ENCODE assay signal across 8 cellular contexts in genomic region chr11:112024778-112025678, GRCh38. TPM values are rescaled to one million over a fixed set of nuclear protein-coding genes. Genes with fewer than 3 reads are reported as not detected.
DNase-seq lines count a peak whose midpoint lies in the region; ATAC-seq, FAIRE-seq and TF ChIP-seq lines count a peak whose summit lies in the region.

Gene DLAT (plus strand): TSS chr11:112025408. CDS start chr11:112025473, 65 bp downstream.

- peaks cover 49% of the 10 kb centered on the region for H3K36me3 Mint-ChIP-seq in Caco-2 (ENCODE audit: insufficient read depth, unreplicated experiment)
- H3K36me3 Mint-ChIP-seq in activated CD8-positive, alpha-beta memory T cell treated with anti-CD3 and anti-CD28 coated beads, Interleukin-2, amount 10 ng/mL, durations not matched to agents 7 days and 5 days: peaks cover 27% of the 10 kb centered on the region
- H3K36me3 Mint-ChIP-seq in endothelial cell (ENCODE audit: low read depth, unreplicated experiment): peaks cover 15% of the 10 kb centered on the region
- H3K36me3 Mint-ChIP-seq in mesothelial cell of epicardium: peaks cover 22% of the 10 kb centered on the region

- H3K36me3 ChIP-seq in Caco-2 (ENCODE audit: control insufficient read depth, insufficient read depth, low read length) (peaks cover 9% of the 10 kb centered on the region; the same call in 1 of the 2 replicates), NT2/D1 (ENCODE audit: insufficient read depth, insufficient read length, low read length) (peaks cover 22% of the 10 kb centered on the region)

- H3K4me1 ChIP-seq in Caco-2 (no peaks in the 10 kb centered on the region; the same call in 1 of the 2 replicates), NT2/D1 (ENCODE audit: insufficient read depth, insufficient read length) (no peaks in the 10 kb centered on the region)

- H3K4me3 ChIP-seq in Caco-2 (ENCODE audit: low read depth, low read length): peak within 1 kb of the TSS; percentile 79
- peak within 1 kb of the TSS; percentile 94 for H3K4me3 ChIP-seq in NT2/D1 (ENCODE audit: insufficient read length, low read depth)

- H3K9me3 Mint-ChIP-seq in Caco-2 (ENCODE audit: unreplicated experiment) (no peaks in the 10 kb centered on the region), endothelial cell (ENCODE audit: unreplicated experiment) (no peaks in the 10 kb centered on the region), mesothelial cell of epicardium (no peaks in the 10 kb centered on the region)
- no peaks in the 10 kb centered on the region for H3K9me3 Mint-ChIP-seq in activated CD8-positive, alpha-beta memory T cell treated with anti-CD3 and anti-CD28 coated beads, Interleukin-2, amount 10 ng/mL, durations not matched to agents 7 days and 5 days (ENCODE audit: low read depth)

- H3K4me3 Mint-ChIP-seq in Caco-2 (ENCODE audit: unreplicated experiment) (peak within 1 kb of the TSS; percentile 94), endothelial cell (ENCODE audit: unreplicated experiment) (peak within 1 kb of the TSS; percentile 98), mesothelial cell of epicardium (peak within 1 kb of the TSS; percentile 99)
- H3K4me3 Mint-ChIP-seq in activated CD8-positive, alpha-beta memory T cell treated with anti-CD3 and anti-CD28 coated beads, Interleukin-2, amount 10 ng/mL, durations not matched to agents 7 days and 5 days: peak within 1 kb of the TSS; percentile 100

- intact Hi-C loops in Caco-2 (cut with micrococcal nuclease; ENCODE audit: unreplicated experiment): loop anchor here (1.0 to 2.0 kb wide), 6 partner anchors 21 to 146 kb away; partner anchors contain the start of genes CFAP68, DIXDC1, FDXACB1 and NKAPD1

- no TSS peak for BruUV-seq in Caco-2 (replicated peaks; lab: Mats Ljungman, UMichigan)

- H3K27ac Mint-ChIP-seq in Caco-2 (ENCODE audit: unreplicated experiment) (peak within 1 kb of the TSS; percentile 98), endothelial cell (ENCODE audit: unreplicated experiment) (peak within 1 kb of the TSS; percentile 88), mesothelial cell of epicardium (peak within 1 kb of the TSS; percentile 98)
- H3K27ac Mint-ChIP-seq in activated CD8-positive, alpha-beta memory T cell treated with anti-CD3 and anti-CD28 coated beads, Interleukin-2, amount 10 ng/mL, durations not matched to agents 7 days and 5 days: peak within 1 kb of the TSS; percentile 100

- FAIRE-seq in HTR-8/SVneo (lab: Jason Lieb, UNC): peak; percentile 100

- H3K9me3 ChIP-seq in Caco-2 (no peaks in the 10 kb centered on the region), NT2/D1 (ENCODE audit: insufficient read depth, low read length) (no peaks in the 10 kb centered on the region)

- CTCF ChIA-PET in Caco-2 (lab: Charles Lee): interaction anchor here (0.7 to 1.8 kb wide), 6 partner anchors 8 to 147 kb away, joined by 3 to 7 read pairs (median 3); no protein-coding TSS in a partner anchor
- CTCF ChIA-PET in activated CD8-positive, alpha-beta memory T cell treated with anti-CD3 and anti-CD28 coated beads, Interleukin-2, amount 10 ng/mL, durations not matched to agents 7 days and 5 days (lab: Charles Lee): interaction anchor here (0.9 to 1.8 kb wide), 3 partner anchors 43 to 93 kb away, joined by 3 to 7 read pairs (median 3); partner anchors contain the start of genes SDHD and TIMM8B

- H3K9ac ChIP-seq in NT2/D1 (ENCODE audit: insufficient read length, low read depth): peak within 1 kb of the TSS; percentile 97

- no peak for TF ChIP-seq CTCF in Caco-2 (IDR thresholded peaks at IDR 0.05; ENCODE audit: insufficient read depth in 1 of 2, low read depth in 1 of 2, low read length in 1 of 2, severe bottlenecking in 1 of 2, unreplicated experiment in 1 of 2)
- TF ChIP-seq CTCF in endothelial cell (IDR thresholded peaks at IDR 0.05; ENCODE audit: unreplicated experiment): no peak
- no peak for TF ChIP-seq CTCF in mesothelial cell of epicardium (IDR thresholded peaks at IDR 0.05; ENCODE audit: unreplicated experiment)

- DNase-seq in Caco-2 (peak; percentile 97 to 99), HTR-8/SVneo (ENCODE audit: insufficient read length, low spot score) (peak; percentile 94), NT2/D1 (ENCODE audit: low read depth, low spot score) (peak; percentile 91), endothelial cell (ENCODE audit: low spot score) (peak; percentile 89), mesothelial cell of epicardium (ENCODE audit: low spot score in 2 of 2, unreplicated experiment in 2 of 2) (peak; percentile 63 to 71)
- DNase-seq in activated CD8-positive, alpha-beta memory T cell treated with anti-CD3 and anti-CD28 coated beads, Interleukin-2, amount 10 ng/mL, durations not matched to agents 7 days and 5 days: peak; percentile 93
- DNase-seq in stimulated activated CD8-positive, alpha-beta memory T cell treated with anti-CD3 and anti-CD28 coated beads, Interleukin-2, amount 100 ng/mL, for 1 hour (ENCODE audit: low read depth in 2 of 2): peak; percentile 51 to 69

- peaks cover 17% of the 10 kb centered on the region for H3K4me1 Mint-ChIP-seq in Caco-2 (ENCODE audit: low read depth, unreplicated experiment)
- H3K4me1 Mint-ChIP-seq in activated CD8-positive, alpha-beta memory T cell treated with anti-CD3 and anti-CD28 coated beads, Interleukin-2, amount 10 ng/mL, durations not matched to agents 7 days and 5 days: peaks cover 27% of the 10 kb centered on the region
- H3K4me1 Mint-ChIP-seq in endothelial cell (ENCODE audit: unreplicated experiment): peaks cover 16% of the 10 kb centered on the region
- H3K4me1 Mint-ChIP-seq in mesothelial cell of epicardium: peaks cover 21% of the 10 kb centered on the region

- POLR2A ChIA-PET in Caco-2 (lab: Charles Lee): interaction anchor here (0.6 to 1.9 kb wide), 4 partner anchors 12 to 98 kb away, joined by 3 to 13 read pairs (median 4); no protein-coding TSS in a partner anchor

- no peaks in the 10 kb centered on the region for H3K27me3 Mint-ChIP-seq in Caco-2 (ENCODE audit: insufficient read depth, unreplicated experiment)
- no peaks in the 10 kb centered on the region for H3K27me3 Mint-ChIP-seq in activated CD8-positive, alpha-beta memory T cell treated with anti-CD3 and anti-CD28 coated beads, Interleukin-2, amount 10 ng/mL, durations not matched to agents 7 days and 5 days
- no peaks in the 10 kb centered on the region for H3K27me3 Mint-ChIP-seq in endothelial cell (ENCODE audit: unreplicated experiment)
- no peaks in the 10 kb centered on the region for H3K27me3 Mint-ChIP-seq in mesothelial cell of epicardium (ENCODE audit: low read depth)

- peak; percentile 69 for ATAC-seq in GM21367 (IDR thresholded peaks at IDR 0.05; ENCODE audit: unreplicated experiment)
- ATAC-seq in activated CD8-positive, alpha-beta memory T cell treated with anti-CD3 and anti-CD28 coated beads, Interleukin-2, amount 10 ng/mL, durations not matched to agents 7 days and 5 days: peak; percentile 88

- H3K27me3 ChIP-seq in Caco-2 (replicated peaks; ENCODE audit: control insufficient read depth, insufficient read depth, low read length): no peaks in the 10 kb centered on the region
- no peaks in the 10 kb centered on the region for H3K27me3 ChIP-seq in NT2/D1 (ENCODE audit: insufficient read depth, insufficient read length)

RNA-seq across cellular contexts. Expression of gene DLAT, which starts in this region (rescaled TPM):
- total RNA-seq in Caco-2 (2022) (99.3 and 100.0 TPM in 2 replicates), endothelial cell (ENCODE audit: unreplicated experiment) (28.2 TPM), mesothelial cell of epicardium (23.8 to 26.5 TPM (median 25.0 TPM) in 3 replicates)
- total RNA-seq in activated CD8-positive, alpha-beta memory T cell treated with anti-CD3 and anti-CD28 coated beads, Interleukin-2, amount 10 ng/mL, durations not matched to agents 7 days and 5 days: 10 to 100 TPM; 34.7 to 43.6 TPM

Comparison
In these comparisons a context has a peak if more than half of its experiments do, and no peak if none do; other contexts are left out.
1. Peak in every context shown above with its lines: DNase-seq, ATAC-seq and H3K4me3 ChIP-seq.